ENCODE assay signal across 8 cellular contexts in genomic region chr10:6647811-6648526, GRCh38.
DNase-seq lines count a peak whose midpoint lies in the region; ATAC-seq, FAIRE-seq and TF ChIP-seq lines count a peak whose summit lies in the region.

No MANE protein-coding gene starts in this region.

- peaks cover 35% of the 10 kb centered on the region for H3K4me1 Mint-ChIP-seq in T-helper 2 cell treated with Interferon-gamma antibody and Interleukin-4, amounts not matched to agents 5 μg/mL and 100 μg/mL, for 36 hours (ENCODE audit: low read depth)
- no peaks in the 10 kb centered on the region for H3K4me1 Mint-ChIP-seq in astrocyte (ENCODE audit: low read depth, unreplicated experiment)

- H3K9me3 ChIP-seq in astrocyte (ENCODE audit: insufficient read depth, low read depth, low read length), result no peaks in the 10 kb centered on the region

- H3K27me3 ChIP-seq in astrocyte (ENCODE audit: insufficient read depth, low read length), result no peaks in the 10 kb centered on the region

- TF ChIP-seq CTCF in astrocyte (IDR thresholded peaks at IDR 0.05; ENCODE audit: insufficient read depth, low read depth, low read length), result peak; percentile 47

- peaks cover 1% of the 10 kb centered on the region for H3K36me3 Mint-ChIP-seq in T-helper 2 cell treated with Interferon-gamma antibody and Interleukin-4, amounts not matched to agents 5 μg/mL and 100 μg/mL, for 36 hours (ENCODE audit: low read depth)
- H3K36me3 Mint-ChIP-seq in astrocyte (ENCODE audit: low read depth, unreplicated experiment), result no peaks in the 10 kb centered on the region

- H3K4me1 ChIP-seq in astrocyte (ENCODE audit: insufficient read depth, low read length), result no peaks in the 10 kb centered on the region

- H3K4me3 Mint-ChIP-seq in T-helper 2 cell treated with Interferon-gamma antibody and Interleukin-4, amounts not matched to agents 5 μg/mL and 100 μg/mL, for 36 hours, result no peak overlapping the region
- H3K4me3 Mint-ChIP-seq in astrocyte (ENCODE audit: unreplicated experiment), result no peak overlapping the region

- no peak overlapping the region for H3K4me3 ChIP-seq in astrocyte (ENCODE audit: insufficient read depth, low read depth, low read length)

- H3K27me3 Mint-ChIP-seq in T-helper 2 cell treated with Interferon-gamma antibody and Interleukin-4, amounts not matched to agents 5 μg/mL and 100 μg/mL, for 36 hours (ENCODE audit: low read depth), result no peaks in the 10 kb centered on the region
- no peaks in the 10 kb centered on the region for H3K27me3 Mint-ChIP-seq in astrocyte (ENCODE audit: low read depth, unreplicated experiment)

- H3K4me2 ChIP-seq in astrocyte (ENCODE audit: low read length), result no peak overlapping the region

- peak; percentile 81 for ATAC-seq in HG03520 (IDR thresholded peaks at IDR 0.05; ENCODE audit: unreplicated experiment)
- ATAC-seq in left colon, result peak; percentile 53
- ATAC-seq in GM18858 (IDR thresholded peaks at IDR 0.05; ENCODE audit: unreplicated experiment), result no peak

- no peaks in the 10 kb centered on the region for H3K79me2 ChIP-seq in astrocyte (ENCODE audit: insufficient read depth, low read length)

- no peak overlapping the region for H2AFZ ChIP-seq in astrocyte (ENCODE audit: low read depth, low read length)

- H3K9me3 Mint-ChIP-seq in T-helper 2 cell treated with Interferon-gamma antibody and Interleukin-4, amounts not matched to agents 5 μg/mL and 100 μg/mL, for 36 hours, result no peaks in the 10 kb centered on the region
- no peaks in the 10 kb centered on the region for H3K9me3 Mint-ChIP-seq in astrocyte (ENCODE audit: unreplicated experiment)

- H3K27ac Mint-ChIP-seq in T-helper 2 cell treated with Interferon-gamma antibody and Interleukin-4, amounts not matched to agents 5 μg/mL and 100 μg/mL, for 36 hours, result no peak overlapping the region
- H3K27ac Mint-ChIP-seq in astrocyte (ENCODE audit: unreplicated experiment), result no peak overlapping the region

- H3K9ac ChIP-seq in astrocyte (ENCODE audit: low read length), result no peak overlapping the region

- no peaks in the 10 kb centered on the region for H4K20me1 ChIP-seq in astrocyte (ENCODE audit: insufficient read depth, low read length)

- FAIRE-seq in astrocyte (lab: Jason Lieb, UNC), result no peak

- H3K36me3 ChIP-seq in astrocyte (ENCODE audit: insufficient read depth, low read length), result no peaks in the 10 kb centered on the region

- intact Hi-C loops in left colon (cut with DNase I, micrococcal nuclease), result no loop called here

- no peak overlapping the region for H3K27ac ChIP-seq in astrocyte (ENCODE audit: low read depth, low read length)

- DNase-seq in SIG-M5 treated with dmso at 0.1 percent for 504 hours (lab: John Stamatoyannopoulos, UW; ENCODE audit: unreplicated experiment) (peak; percentile 29), SIG-M5 (lab: John Stamatoyannopoulos, UW) (no peak), astrocyte (ENCODE audit: low read depth) (peak; percentile 3), left colon (peak in 1 of 2 donors; percentile 35)
- peak; percentile 42 for DNase-seq in T-helper 2 cell treated with Interferon-gamma antibody and Interleukin-4, amounts not matched to agents 5 μg/mL and 100 μg/mL, for 36 hours (ENCODE audit: low spot score)
- DNase-seq in stimulated activated CD8-positive, alpha-beta memory T cell treated with anti-CD3 and anti-CD28 coated beads, Interleukin-15, amount 100 ng/mL, for 24 hours (ENCODE audit: low read depth), result peak; percentile 29
